In genomic region chr13:64052526-64052925, GRCh38 we compare ENCODE assay signal across 15 cellular contexts.
DNase-seq lines count a peak whose midpoint lies in the region; ATAC-seq, FAIRE-seq and TF ChIP-seq lines count a peak whose summit lies in the region.
"Had no signal": no experiment of that assay in that cellular context is flagged by ENCODE, and none has a peak within 500 bp of the region (broad histone marks: within the 10 kb centered on the region; RNA-seq: fewer than 3 reads in every experiment).

No MANE protein-coding gene starts in this region.

- H4K20me1 ChIP-seq in BLaER1 treated with 17β-estradiol and CSF1 and Interleukin-3, amounts not matched to agents 10 nM and 100 nM = no peaks in the 10 kb centered on the region
- H4K20me1 ChIP-seq in Karpas-422 (ENCODE audit: insufficient read depth, low read depth, low read length) = no peaks in the 10 kb centered on the region
- H4K20me1 ChIP-seq in endothelial cell of umbilical vein (replicated peaks; ENCODE audit: control insufficient read depth, extremely low read depth, insufficient read depth, low read length) = no peaks in the 10 kb centered on the region

- no TSS peak for BruUV-seq in endothelial cell of umbilical vein (replicated peaks; lab: Mats Ljungman, UMichigan)

- H3K4me1 ChIP-seq in BLaER1 treated with 17β-estradiol and CSF1 and Interleukin-3, amounts not matched to agents 10 nM and 100 nM = peaks cover 4 to 53% (median 43%) of the 10 kb centered on the region in 10 experiments; a peak in 17 of 20 replicates
- H3K4me1 ChIP-seq in Karpas-422 (ENCODE audit: low read length) = peaks cover 7% of the 10 kb centered on the region
- H3K4me1 ChIP-seq in endothelial cell of umbilical vein (ENCODE audit: control insufficient read depth, extremely low read depth, insufficient read depth, low read length) = no peaks in the 10 kb centered on the region
- no peaks in the 10 kb centered on the region for H3K4me1 ChIP-seq in esophagus muscularis mucosa
- H3K4me1 ChIP-seq: A549 had no signal

- WGBS in esophagus muscularis mucosa = 80% methylated on average over 1 of the region's 1 CpG

- dilution Hi-C loops in endothelial cell of umbilical vein (cut with MboI; ENCODE audit: extremely low pct_ligation_motif_present, low sequenced_read_pairs) = no loop called here

- H3K36me3 ChIP-seq in BLaER1 treated with 17β-estradiol and CSF1 and Interleukin-3, amounts not matched to agents 10 nM and 100 nM = no peaks in the 10 kb centered on the region
- no peaks in the 10 kb centered on the region; the same call in 1 of the 2 replicates for H3K36me3 ChIP-seq in Karpas-422 (ENCODE audit: insufficient read depth, low read length)
- H3K36me3 ChIP-seq in endothelial cell of umbilical vein (ENCODE audit: control insufficient read depth in 2 of 2, extremely low read depth in 1 of 2, insufficient read depth in 2 of 2, low read length in 2 of 2) = no peaks in the 10 kb centered on the region
- H3K36me3 ChIP-seq in esophagus muscularis mucosa = no peaks in the 10 kb centered on the region

- H3K4me2 ChIP-seq in BLaER1 treated with 17β-estradiol and CSF1 and Interleukin-3, amounts not matched to agents 10 nM and 100 nM = peak overlapping the region in 7 of 11 experiments; percentile 4 to 67 (median 52); a peak in 12 of 22 replicates
- H3K4me2 ChIP-seq in Karpas-422 (ENCODE audit: low read depth, low read length, poor library complexity, severe bottlenecking) (no peak overlapping the region), endothelial cell of umbilical vein (ENCODE audit: insufficient read depth, low read length) (no peak overlapping the region)
- H3K4me2 ChIP-seq: A549 had no signal

- TF ChIP-seq CTCF in endothelial cell of umbilical vein (IDR thresholded peaks at IDR 0.05; ENCODE audit: extremely low read depth in 1 of 2, insufficient read depth in 1 of 2, low read depth in 1 of 2, low read length in 2 of 2) (no peak), esophagus muscularis mucosa (IDR thresholded peaks at IDR 0.05) (no peak)

- CTCF ChIA-PET in endothelial cell of umbilical vein (lab: Charles Lee) = no interaction called here

- peak; percentile 53 for DNase-seq in Karpas-422
- peak; percentile 29 for DNase-seq in UCSD-AML1 (lab: John Stamatoyannopoulos, UW; ENCODE audit: unreplicated experiment)
- DNase-seq in endothelial cell of umbilical vein (ENCODE audit: low read depth, low spot score) = peak; percentile 3
- DNase-seq in Right ventricle myocardium inferior (ENCODE audit: missing footprints) = no peak
- no peak for DNase-seq in esophagus muscularis mucosa (ENCODE audit: extremely low spot score)
- DNase-seq in glomerular visceral epithelial cell (ENCODE audit: extremely low spot score) = no peak
- DNase-seq: CD8-positive, alpha-beta T cell; DND-41; H7; NCI-H1694 treated with DMSO at 0.1 percent for 48 hours; NCI-H82 had no signal

- no peak for TF ChIP-seq EP300 in esophagus muscularis mucosa (IDR thresholded peaks at IDR 0.05)

- H3K9me2 ChIP-seq in Karpas-422 (replicated peaks; ENCODE audit: insufficient read depth, low read length) = no peaks in the 10 kb centered on the region

- intact Hi-C loops in endothelial cell of umbilical vein (cut with micrococcal nuclease) = no loop called here
- intact Hi-C loops in Right ventricle myocardium inferior (cut with DNase I) = no loop called here
- intact Hi-C loops in esophagus muscularis mucosa (cut with DNase I) = no loop called here

- POLR2A ChIA-PET in endothelial cell of umbilical vein (lab: Charles Lee) = no interaction called here

- TF ChIP-seq POLR2A in endothelial cell of umbilical vein (IDR thresholded peaks at IDR 0.05; ENCODE audit: low read depth, low read length) = no peak
- TF ChIP-seq POLR2A in esophagus muscularis mucosa (IDR thresholded peaks at IDR 0.05; ENCODE audit: low read depth) = no peak

- H2AFZ ChIP-seq in Karpas-422 (ENCODE audit: low read length) (peak overlapping the region; percentile 60; the same call in 1 of the 2 replicates), endothelial cell of umbilical vein (ENCODE audit: low read depth, low read length) (no peak overlapping the region)

- ATAC-seq in Right ventricle myocardium inferior (no peak), HG03097 (IDR thresholded peaks at IDR 0.05; ENCODE audit: low FRiP score, unreplicated experiment) (no peak)
- ATAC-seq: A549; CD8-positive, alpha-beta T cell had no signal

- H3K79me2 ChIP-seq in Karpas-422 (ENCODE audit: low read length) (no peaks in the 10 kb centered on the region; the same call in 1 of the 2 replicates), endothelial cell of umbilical vein (ENCODE audit: control insufficient read depth, insufficient read depth, low read length) (no peaks in the 10 kb centered on the region)

- no peak overlapping the region for H3K4me3 ChIP-seq in BLaER1 treated with 17β-estradiol and CSF1 and Interleukin-3, amounts not matched to agents 10 nM and 100 nM
- H3K4me3 ChIP-seq in Karpas-422 (ENCODE audit: low read length) = no peak overlapping the region
- H3K4me3 ChIP-seq in endothelial cell of umbilical vein (replicated peaks in 1 of 3; ENCODE audit: insufficient read depth in 1 of 3, low read depth in 1 of 3, low read length in 3 of 3) = no peak overlapping the region
- no peak overlapping the region for H3K4me3 ChIP-seq in esophagus muscularis mucosa
- H3K4me3 ChIP-seq: A549 had no signal

- H3K9me1 ChIP-seq in endothelial cell of umbilical vein (replicated peaks; ENCODE audit: control insufficient read depth, extremely low read depth, insufficient read depth, low read length) = no peaks in the 10 kb centered on the region

- H3K27me3 ChIP-seq in BLaER1 treated with 17β-estradiol and CSF1 and Interleukin-3, amounts not matched to agents 10 nM and 100 nM = no peaks in the 10 kb centered on the region
- H3K27me3 ChIP-seq in Karpas-422 (ENCODE audit: low read length) (no peaks in the 10 kb centered on the region), endothelial cell of umbilical vein (ENCODE audit: control insufficient read depth in 2 of 2, insufficient read depth in 2 of 2, low read length in 2 of 2) (no peaks in the 10 kb centered on the region), esophagus muscularis mucosa (no peaks in the 10 kb centered on the region)

- H3K9ac ChIP-seq in BLaER1 treated with 17β-estradiol and CSF1 and Interleukin-3, amounts not matched to agents 10 nM and 100 nM = no peak overlapping the region
- no peak overlapping the region for H3K9ac ChIP-seq in Karpas-422 (ENCODE audit: low read length)
- no peak overlapping the region for H3K9ac ChIP-seq in endothelial cell of umbilical vein (replicated peaks; ENCODE audit: extremely low read depth, insufficient read depth, low read length)

- H3K9me3 ChIP-seq in BLaER1 treated with 17β-estradiol and CSF1 and Interleukin-3, amounts not matched to agents 10 nM and 100 nM (replicated peaks in 1 of 11) = peaks cover 0 to 21% (median 16%) of the 10 kb centered on the region in 11 experiments; a peak in 11 of 22 replicates
- no peaks in the 10 kb centered on the region; the same call in 1 of the 2 replicates for H3K9me3 ChIP-seq in Karpas-422 (ENCODE audit: low read length)
- H3K9me3 ChIP-seq in endothelial cell of umbilical vein (replicated peaks; ENCODE audit: control insufficient read depth, insufficient read depth, low read length) = no peaks in the 10 kb centered on the region
- peaks cover 0 to 4% (median 0%) of the 10 kb centered on the region in 4 donors for H3K9me3 ChIP-seq in esophagus muscularis mucosa
- H3K9me3 ChIP-seq: A549 had no signal

- 0 out of 22 replicates have a peak overlapping the region, but pooled peaks of 1 of the 11 experiments have one; percentile 25 for H3K27ac ChIP-seq in BLaER1 treated with 17β-estradiol and CSF1 and Interleukin-3, amounts not matched to agents 10 nM and 100 nM
- H3K27ac ChIP-seq in Karpas-422 (ENCODE audit: low read length) (no peak overlapping the region), endothelial cell of umbilical vein (ENCODE audit: insufficient read depth, low read depth, low read length) (no peak overlapping the region), esophagus muscularis mucosa (replicated peaks in 1 of 4) (no peak overlapping the region)
- H3K27ac ChIP-seq: A549 had no signal

- FAIRE-seq in endothelial cell of umbilical vein (lab: Jason Lieb, UNC) = no peak
- FAIRE-seq: A549, RCC 7860 had no signal

TF ChIP-seq in endothelial cell of umbilical vein, 7 proteins besides CTCF, POLR2A, EP300 and RAD21:
- no peak for TF ChIP-seq JUN (IDR thresholded peaks at IDR 0.05; ENCODE audit: borderline replicate concordance, insufficient read depth, insufficient read length, low read depth)
- TF ChIP-seq MYC (IDR thresholded peaks at IDR 0.05; ENCODE audit: low read depth, low read length) = no peak
- no peak for TF ChIP-seq EZH2 (IDR thresholded peaks at IDR 0.05; ENCODE audit: borderline replicate concordance, low read depth, low read length, severe bottlenecking)
- TF ChIP-seq POLR2AphosphoS5 (IDR thresholded peaks at IDR 0.05; ENCODE audit: insufficient read depth, low read depth, low read length) = no peak
- TF ChIP-seq FOS (IDR thresholded peaks at IDR 0.05; ENCODE audit: borderline replicate concordance, insufficient read depth, low read length) = no peak
- no peak for TF ChIP-seq GATA2 (IDR thresholded peaks at IDR 0.05; ENCODE audit: insufficient read depth, insufficient read length, low read depth, low read length)
- TF ChIP-seq, protein P1, sequence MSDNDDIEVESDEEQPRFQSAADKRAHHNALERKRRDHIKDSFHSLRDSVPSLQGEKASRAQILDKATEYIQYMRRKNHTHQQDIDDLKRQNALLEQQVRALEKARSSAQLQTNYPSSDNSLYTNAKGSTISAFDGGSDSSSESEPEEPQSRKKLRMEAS (IDR thresholded peaks at IDR 0.05; ENCODE audit: insufficient read depth, insufficient read length) = no peak

Comparison
In these comparisons a context has a peak if more than half of its experiments do, and no peak if none do; other contexts are left out.
1. H3K4me2 ChIP-seq: peak in BLaER1 treated with 17β-estradiol and CSF1 and Interleukin-3, amounts not matched to agents 10 nM and 100 nM (7 of 11); none in Karpas-422 (single experiment) and endothelial cell of umbilical vein (single experiment).
2. DNase-seq: peak in Karpas-422 (single experiment), UCSD-AML1 (single experiment) and endothelial cell of umbilical vein (single experiment); none in Right ventricle myocardium inferior (single experiment), esophagus muscularis mucosa (single experiment) and glomerular visceral epithelial cell (single experiment).